ENCODE assay signal across 8 cellular contexts in the genomic region with DNA sequence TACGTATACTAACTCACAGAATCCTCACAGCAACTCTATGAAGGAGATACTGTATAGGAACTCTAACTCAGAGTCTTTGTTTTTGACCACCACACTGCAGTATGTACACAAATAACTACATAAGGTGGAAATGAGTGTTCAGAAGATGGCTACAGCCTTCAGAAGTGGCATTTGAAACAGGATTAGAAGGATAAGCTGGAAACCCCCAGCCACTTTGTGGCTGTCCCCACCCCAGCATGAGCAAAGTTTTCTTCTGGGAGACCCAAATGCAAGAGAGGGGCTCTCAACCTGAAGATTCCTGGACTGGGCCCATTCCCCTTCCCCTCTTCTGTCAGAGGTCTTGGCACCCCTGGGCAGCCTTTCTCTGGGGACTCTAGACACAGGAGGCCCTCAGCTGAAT. TPM values are rescaled to one million over a fixed set of nuclear protein-coding genes. Genes with fewer than 3 reads are reported as not detected.
A peak's percentile ranks its signal among the peaks of the same experiment; 100 is the strongest.
DNase-seq lines count a peak whose midpoint lies in the region; ATAC-seq and TF ChIP-seq lines count a peak whose summit lies in the region.

No MANE protein-coding gene starts in this region.

- H3K27ac ChIP-seq in C4-2B = peak overlapping the region; percentile 94
- H3K27ac ChIP-seq in OCI-LY7 (ENCODE audit: low read depth, low read length, poor library complexity, severe bottlenecking) = peak overlapping the region; percentile 88
- H3K27ac ChIP-seq in colonic mucosa = peak overlapping the region; percentile 99
- peak overlapping the region; percentile 95 for H3K27ac ChIP-seq in parathyroid adenoma
- H3K27ac ChIP-seq in SJCRH30 = no peak overlapping the region

- intact Hi-C loops in OCI-LY7 (cut with micrococcal nuclease; ENCODE audit: unreplicated experiment) = no loop called here
- intact Hi-C loops in colonic mucosa (cut with DNase I) = no loop called here

- peak overlapping the region; percentile 85 to 87 for H3K9ac ChIP-seq in colonic mucosa (ENCODE audit: low read depth in 2 of 2, low read length in 2 of 2)
- no peak overlapping the region for H3K9ac ChIP-seq in parathyroid adenoma

- CTCF ChIA-PET in OCI-LY7 (lab: Charles Lee; ENCODE audit: unreplicated experiment) = interaction anchor here (1.1 to 2.0 kb wide), 2 partner anchors 14 to 28 kb away, joined by 5 to 10 read pairs; no protein-coding TSS in a partner anchor

- H3K4me3 ChIP-seq in OCI-LY7 (ENCODE audit: low read depth, low read length, poor library complexity, severe bottlenecking) = peak overlapping the region; percentile 78
- peak overlapping the region; percentile 73 for H3K4me3 ChIP-seq in colonic mucosa
- H3K4me3 ChIP-seq in parathyroid adenoma (ENCODE audit: low read depth, low read length) = no peak overlapping the region
- H3K4me3 ChIP-seq in SJCRH30 = no peak overlapping the region

- H3K79me2 ChIP-seq in OCI-LY7 (ENCODE audit: insufficient read depth, low read depth, low read length) = peaks cover 94% of the 10 kb centered on the region
- H3K79me2 ChIP-seq in parathyroid adenoma = peaks cover 76% of the 10 kb centered on the region

- H2AFZ ChIP-seq in OCI-LY7 (ENCODE audit: low read length) (no peak overlapping the region), parathyroid adenoma (no peak overlapping the region)

- no peaks in the 10 kb centered on the region for H3K27me3 ChIP-seq in colonic mucosa
- H3K27me3 ChIP-seq in parathyroid adenoma (ENCODE audit: control insufficient read depth, insufficient read depth, low read length) = no peaks in the 10 kb centered on the region
- H3K27me3 ChIP-seq in SJCRH30 = no peaks in the 10 kb centered on the region

- H3K9me3 ChIP-seq in OCI-LY7 (ENCODE audit: low read length) (no peaks in the 10 kb centered on the region), colonic mucosa (no peaks in the 10 kb centered on the region), parathyroid adenoma (ENCODE audit: control insufficient read depth, low read length) (no peaks in the 10 kb centered on the region), SJCRH30 (replicated peaks) (no peaks in the 10 kb centered on the region)

- H4K20me1 ChIP-seq in OCI-LY7 (ENCODE audit: insufficient read depth, low read length) = peaks cover 53% of the 10 kb centered on the region

- no peaks in the 10 kb centered on the region for H3K9me2 ChIP-seq in OCI-LY7 (ENCODE audit: insufficient read depth, low read length)

- no TSS peak for BruUV-seq in OCI-LY7 (replicated peaks; lab: Mats Ljungman, UMichigan)

- peaks cover 42% of the 10 kb centered on the region for H3K36me3 ChIP-seq in OCI-LY7 (ENCODE audit: insufficient read depth, low read length)
- no peaks in the 10 kb centered on the region for H3K36me3 ChIP-seq in colonic mucosa
- H3K36me3 ChIP-seq in parathyroid adenoma (ENCODE audit: control insufficient read depth, insufficient read depth, low read length) = no peaks in the 10 kb centered on the region
- peaks cover 3% of the 10 kb centered on the region; the same call in 1 of the 2 replicates for H3K36me3 ChIP-seq in SJCRH30

- TF ChIP-seq CTCF in C4-2B (conservative IDR thresholded peaks at IDR 0.05) (no peak), OCI-LY7 (conservative IDR thresholded peaks at IDR 0.05; ENCODE audit: low read length) (no peak), colonic mucosa (IDR thresholded peaks at IDR 0.05) (no peak), parathyroid adenoma (IDR thresholded peaks at IDR 0.05) (no peak)

- ATAC-seq in HG02571 (IDR thresholded peaks at IDR 0.05; ENCODE audit: unreplicated experiment) (no peak), GM19035 (IDR thresholded peaks at IDR 0.05; ENCODE audit: unreplicated experiment) (no peak)

- POLR2A ChIA-PET in OCI-LY7 (lab: Charles Lee) = interaction anchor here (1.4 to 7.5 kb wide), 2 partner anchors 9 to 14 kb away, joined by 5 to 53 read pairs; no protein-coding TSS in a partner anchor

- DNase-seq in OCI-LY7 (ENCODE audit: low spot score) (no peak), colonic mucosa (no peak), SJCRH30 (no peak)
- no peak for DNase-seq in activated CD8-positive, alpha-beta memory T cell treated with anti-CD3 and anti-CD28 coated beads for 24 hours

- H3K4me1 ChIP-seq in OCI-LY7 (ENCODE audit: insufficient read depth, low read length, poor library complexity, severe bottlenecking) (peaks cover 77% of the 10 kb centered on the region), colonic mucosa (peaks cover 67% of the 10 kb centered on the region), parathyroid adenoma (peaks cover 81% of the 10 kb centered on the region), SJCRH30 (peaks cover 57% of the 10 kb centered on the region)

- H3K4me2 ChIP-seq in OCI-LY7 (ENCODE audit: low read length) (peak overlapping the region; percentile 99), parathyroid adenoma (ENCODE audit: low read length) (peak overlapping the region; percentile 90)

RNA-seq across cellular contexts. Expression of gene PNMA1, which starts 43.2 kb away (rescaled TPM):
- 5.8 and 6.0 TPM in 2 replicates for total RNA-seq in OCI-LY7 (2014; rRNA removed; shearing (Covaris generic))
- total RNA-seq in OCI-LY7 (2022) = 14.5 and 14.6 TPM in 2 replicates
- 10 to 100 TPM; 13.4 to 28.3 TPM for total RNA-seq in colonic mucosa
- total RNA-seq in SJCRH30 (2014; rRNA removed; shearing (Covaris generic)) = 11.0 and 11.3 TPM in 2 replicates

Comparison
In these comparisons a context has a peak if more than half of its experiments do, and no peak if none do; other contexts are left out.
1. H3K4me3 ChIP-seq: peak in OCI-LY7 (single experiment) and colonic mucosa (single experiment); none in parathyroid adenoma (single experiment) and SJCRH30 (single experiment).